ENCODE assay signal across 9 cellular contexts in genomic region chr3:69260216-69260787, GRCh38.
"Had no signal": no experiment of that assay in that cellular context is flagged by ENCODE, and none has a peak within 500 bp of the region (broad histone marks: within the 10 kb centered on the region; RNA-seq: fewer than 3 reads in every experiment).

No MANE protein-coding gene starts in this region.

- H3K4me1 ChIP-seq: HAP-1 had no signal

- H3K4me3 ChIP-seq: GM23338, HAP-1, K562 had no signal

- H3K27ac Mint-ChIP-seq: GM23338, HFFc6 had no signal

- H3K4me3 Mint-ChIP-seq: GM23338, HFFc6 had no signal

- H3K27ac ChIP-seq: HL-60 had no signal

- H3K9me3 ChIP-seq: HAP-1 had no signal

- H3K36me3 ChIP-seq: HAP-1 had no signal

- DNase-seq: H7, HFFc6, IMR-90 had no signal

- ATAC-seq: GM23338, HCT116, HepG2, K562 had no signal

- H2AFZ ChIP-seq: GM23338 had no signal

- H3K9me3 Mint-ChIP-seq: HFFc6 had no signal

- H3K4me2 ChIP-seq: GM23338 had no signal
